Comparison of ENCODE assay signal across 17 cellular contexts in the genomic region with DNA sequence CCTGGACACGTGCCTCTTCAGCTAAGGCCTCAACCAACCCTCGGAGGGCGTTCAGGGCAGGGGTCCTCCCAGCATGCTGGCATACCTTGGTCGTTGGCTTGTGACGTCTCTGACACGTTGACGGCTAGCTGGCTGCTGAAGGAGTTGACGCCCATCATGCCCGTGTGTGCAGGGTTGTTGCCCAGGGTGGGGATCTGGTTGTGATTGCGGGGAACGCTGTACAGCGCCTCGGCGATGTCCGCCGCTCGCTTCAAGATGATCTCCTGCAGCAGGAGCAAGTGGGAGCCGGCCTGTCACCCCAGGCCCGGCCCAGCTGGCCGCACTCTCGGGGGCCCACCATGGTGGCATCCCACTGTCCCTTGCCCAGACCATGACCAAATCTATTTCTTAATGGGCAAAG.
DNase-seq lines count a peak whose midpoint lies in the region; ATAC-seq and TF ChIP-seq lines count a peak whose summit lies in the region.
"Had no signal": no experiment of that assay in that cellular context is flagged by ENCODE, and none has a peak within 500 bp of the region (broad histone marks: within the 10 kb centered on the region; RNA-seq: fewer than 3 reads in every experiment).

No MANE protein-coding gene starts in this region.

- no peak overlapping the region for H2BK120ac ChIP-seq in neuronal stem cell (ENCODE audit: low read depth, low read length)

- peak; percentile 74 for DNase-seq in cardiac septum (ENCODE audit: low spot score)
- DNase-seq in heart right ventricle: no peak
- DNase-seq in ecto neural progenitor cell (ENCODE audit: low spot score): peak; percentile 25
- DNase-seq in neuronal stem cell (ENCODE audit: low spot score): no peak
- no peak for DNase-seq in spleen
- no peak for DNase-seq in NCI-H2227 treated with DMSO at 0.1 percent for 48 hours (lab: John Stamatoyannopoulos, UW)
- DNase-seq: AML-193; Caco-2; Calu3; CD4-positive, alpha-beta T cell; CD8-positive, alpha-beta T cell; DMS79 treated with DMSO at 0.1 percent for 48 hours; GF-D8 had no signal

- H3K23ac ChIP-seq in neuronal stem cell (ENCODE audit: low read depth, low read length, poor library complexity): peak overlapping the region; percentile 86

- H4K91ac ChIP-seq in neuronal stem cell (ENCODE audit: low read depth, low read length, poor library complexity): peak overlapping the region; percentile 24

- H3K27ac ChIP-seq in heart right ventricle (no peak overlapping the region), neuronal stem cell (replicated peaks; ENCODE audit: low read length) (no peak overlapping the region), spleen (no peak overlapping the region)
- H3K27ac ChIP-seq: 22Rv1; A549; BLaER1 treated with 17β-estradiol and CSF1 and Interleukin-3, amounts not matched to agents 10 nM and 100 nM; C4-2B had no signal

- intact Hi-C loops in cardiac septum (cut with DNase I): no loop called here
- intact Hi-C loops in heart right ventricle (cut with DNase I): no loop called here
- intact Hi-C loops in spleen (cut with DNase I; ENCODE audit: low total_unique reads): no loop called here

- H3K4me1 ChIP-seq in heart right ventricle (no peaks in the 10 kb centered on the region), neuronal stem cell (ENCODE audit: control insufficient read depth in 2 of 2, insufficient read depth in 1 of 2, low read depth in 1 of 2, low read length in 2 of 2) (no peaks in the 10 kb centered on the region), spleen (no peaks in the 10 kb centered on the region)
- H3K4me1 ChIP-seq: A549; BLaER1 treated with 17β-estradiol and CSF1 and Interleukin-3, amounts not matched to agents 10 nM and 100 nM; Caco-2 had no signal

- H3K4ac ChIP-seq in neuronal stem cell (ENCODE audit: low read length): no peak overlapping the region

- H3K27me3 ChIP-seq in heart right ventricle: no peaks in the 10 kb centered on the region
- no peaks in the 10 kb centered on the region for H3K27me3 ChIP-seq in neuronal stem cell (ENCODE audit: control insufficient read depth in 3 of 3, insufficient read depth in 3 of 3, low read depth in 1 of 3, low read length in 3 of 3)
- peaks cover 0 to 3% (median 0%) of the 10 kb centered on the region in 7 donors for H3K27me3 ChIP-seq in spleen (replicated peaks in 1 of 7)
- H3K27me3 ChIP-seq: BLaER1 treated with 17β-estradiol and CSF1 and Interleukin-3, amounts not matched to agents 10 nM and 100 nM had no signal

- H3K36me3 ChIP-seq in heart right ventricle (peaks cover 0 to 98% (median 28%) of the 10 kb centered on the region in 9 donors), neuronal stem cell (replicated peaks in 1 of 2; ENCODE audit: control insufficient read depth in 2 of 2, insufficient read depth in 2 of 2, low read length in 2 of 2) (no peaks in the 10 kb centered on the region), spleen (no peaks in the 10 kb centered on the region)
- H3K36me3 ChIP-seq: BLaER1 treated with 17β-estradiol and CSF1 and Interleukin-3, amounts not matched to agents 10 nM and 100 nM had no signal

- H4K8ac ChIP-seq in neuronal stem cell (ENCODE audit: low read depth, low read length): no peak overlapping the region

- H2BK15ac ChIP-seq in neuronal stem cell (ENCODE audit: low read length): no peak overlapping the region

- no peak overlapping the region for H2AFZ ChIP-seq in neuronal stem cell (ENCODE audit: low read length)

- H2AK5ac ChIP-seq in neuronal stem cell (ENCODE audit: low read depth, low read length): peak overlapping the region; percentile 8

- WGBS in heart right ventricle, 2 donors: 94 to 95% methylated on average over 21 of the region's 21 CpGs
- WGBS in neuronal stem cell (ENCODE audit: extremely low coverage in 2 of 2, insufficient read length in 2 of 2, insufficient replicate concordance in 1 of 2), 2 donors: no CpG with 5 or more reads among the region's 21 CpGs
- 91 to 97% (median 93%) methylated on average over 18 to 21 of the region's 21 CpGs for WGBS in spleen, 5 donors

- H3K4me3 ChIP-seq in heart right ventricle: no peak overlapping the region
- no peak overlapping the region for H3K4me3 ChIP-seq in neuronal stem cell (ENCODE audit: low read length in 2 of 2)
- H3K4me3 ChIP-seq in spleen: no peak overlapping the region
- H3K4me3 ChIP-seq: A549; BLaER1 treated with 17β-estradiol and CSF1 and Interleukin-3, amounts not matched to agents 10 nM and 100 nM had no signal

- no peak for ATAC-seq in heart right ventricle
- ATAC-seq: A549; CD8-positive, alpha-beta T cell had no signal

- H2BK5ac ChIP-seq in neuronal stem cell (ENCODE audit: low read length): no peak overlapping the region

- no peak for TF ChIP-seq POLR2A in spleen (IDR thresholded peaks at IDR 0.05)

- H3K9me3 ChIP-seq in heart right ventricle (no peaks in the 10 kb centered on the region), neuronal stem cell (replicated peaks in 1 of 2; ENCODE audit: control insufficient read depth in 2 of 2, insufficient read depth in 1 of 2, low read depth in 1 of 2, low read length in 2 of 2) (no peaks in the 10 kb centered on the region), spleen (no peaks in the 10 kb centered on the region)
- H3K9me3 ChIP-seq: A549; BLaER1 treated with 17β-estradiol and CSF1 and Interleukin-3, amounts not matched to agents 10 nM and 100 nM; Caco-2 had no signal

- no peak for TF ChIP-seq CTCF in heart right ventricle (IDR thresholded peaks at IDR 0.05)
- TF ChIP-seq CTCF in spleen (IDR thresholded peaks at IDR 0.05 in 8 of 11, conservative IDR thresholded peaks at IDR 0.05 in 3 of 11): no peak

- H3K4me2 ChIP-seq in neuronal stem cell (ENCODE audit: insufficient read depth, low read length, poor library complexity, severe bottlenecking): no peak overlapping the region
- H3K4me2 ChIP-seq: A549; BLaER1 treated with 17β-estradiol and CSF1 and Interleukin-3, amounts not matched to agents 10 nM and 100 nM had no signal

- peak overlapping the region; percentile 7 for H3K18ac ChIP-seq in neuronal stem cell (ENCODE audit: low read length)

- H2BK12ac ChIP-seq in neuronal stem cell (ENCODE audit: low read length): no peak overlapping the region

- H3K9ac ChIP-seq in neuronal stem cell (ENCODE audit: low read depth, low read length, poor library complexity): no peak overlapping the region
- H3K9ac ChIP-seq: BLaER1 treated with 17β-estradiol and CSF1 and Interleukin-3, amounts not matched to agents 10 nM and 100 nM had no signal

- no peaks in the 10 kb centered on the region for H3K79me1 ChIP-seq in neuronal stem cell (ENCODE audit: low read depth, low read length)

- H3K14ac ChIP-seq in neuronal stem cell (ENCODE audit: low read length): no peak overlapping the region

Comparison
In these comparisons a context has a peak if more than half of its experiments do, and no peak if none do; other contexts are left out.
1. DNase-seq: peak in cardiac septum (single experiment) and ecto neural progenitor cell (single experiment); none in heart right ventricle (0 of 2), neuronal stem cell (single experiment), spleen (single experiment) and NCI-H2227 treated with DMSO at 0.1 percent for 48 hours (single experiment).